8 cellular contexts compared by ENCODE assay signal in genomic region chr4:140373328-140374129, GRCh38. TPM values are rescaled to one million over a fixed set of nuclear protein-coding genes. Genes with fewer than 3 reads are reported as not detected.
DNase-seq lines count a peak whose midpoint lies in the region; ATAC-seq and TF ChIP-seq lines count a peak whose summit lies in the region.

Gene SCOC, plus strand, starts transcription at chr4:140373646. Its CDS starts 5,525 bp downstream, at chr4:140379171.

- no peaks in the 10 kb centered on the region for H3K27me3 ChIP-seq in BJ (ENCODE audit: control insufficient read depth, insufficient read depth, low read length)

- CTCF ChIA-PET in BJ (lab: Yijun Ruan, JAX), result interaction anchor here (0.6 to 2.9 kb wide), 7 partner anchors 9 to 339 kb away, joined by 3 to 43 read pairs (median 3); partner anchors contain the start of gene ELMOD2

- no peaks in the 10 kb centered on the region for H3K36me3 ChIP-seq in BJ (ENCODE audit: control insufficient read depth, insufficient read depth, low read length)

- H3K4me3 ChIP-seq in BJ (ENCODE audit: low read depth, low read length), result peak within 1 kb of the TSS; percentile 96

- ATAC-seq in GM19324 (IDR thresholded peaks at IDR 0.05; ENCODE audit: low FRiP score, unreplicated experiment) (peak; percentile 99), HG03469 (IDR thresholded peaks at IDR 0.05; ENCODE audit: unreplicated experiment) (peak; percentile 85), left lobe of liver (peak; percentile 95)

- no peak for TF ChIP-seq CTCF in BJ (IDR thresholded peaks at IDR 0.05; ENCODE audit: insufficient read depth, low read depth, low read length)

- DNase-seq in BJ (ENCODE audit: low read depth) (peak; percentile 97), NCI-H526 treated with DMSO at 0.1 percent for 48 hours (lab: John Stamatoyannopoulos, UW) (peak; percentile 99), dedifferentiated amniotic fluid mesenchymal stem cell (ENCODE audit: extremely low spot score) (peak; percentile 99), left lobe of liver (ENCODE audit: low spot score) (peak; percentile 100)
- peak; percentile 85 to 99 for DNase-seq in activated CD4-positive, alpha-beta T cell treated with anti-CD3 and anti-CD28 coated beads, Interleukin-2, amount 50 U/mL, for 24 hours (ENCODE audit: low read depth in 1 of 2, low spot score in 1 of 2)
- peak; percentile 96 for DNase-seq in stimulated activated CD4-positive, alpha-beta T cell treated with anti-CD3 and anti-CD28 coated beads, Interleukin-2, amount 100 ng/mL, for 4 hours (ENCODE audit: low read depth)

- POLR2A ChIA-PET in BJ (lab: Charles Lee), result interaction anchor here (0.8 kb wide), 1 partner anchor 622 kb away, joined by 5 read pairs; no protein-coding TSS in a partner anchor

RNA-seq across cellular contexts. Expression of gene SCOC, which starts in this region (rescaled TPM):
- polyA plus RNA-seq in BJ (2011; rRNA removed), result 16.7 and 39.4 TPM in 2 replicates
- 5.0 and 5.2 TPM in 2 replicates for polyA minus RNA-seq in BJ (2011; rRNA and poly(A)+ RNA removed)
- total RNA-seq in left lobe of liver, result 18.5 TPM

Comparison
In these comparisons a context has a peak if more than half of its experiments do, and no peak if none do; other contexts are left out.
1. Peak in every context shown above with its lines: DNase-seq, ATAC-seq and H3K4me3 ChIP-seq.